In genomic region chr20:1909097-1909496, GRCh38 we compare ENCODE assay signal across 29 cellular contexts. TPM values are rescaled to one million over a fixed set of nuclear protein-coding genes. Genes with fewer than 3 reads are reported as not detected.
"Had no signal": no experiment of that assay in that cellular context is flagged by ENCODE, and none has a peak within 500 bp of the region (broad histone marks: within the 10 kb centered on the region; RNA-seq: fewer than 3 reads in every experiment).

No MANE protein-coding gene starts in this region.

- DNase-seq: activated CD4-positive, alpha-beta T cell treated with anti-CD3 and anti-CD28 coated beads for 48 hours; activated CD4-positive, alpha-beta T cell treated with anti-CD3 and anti-CD28 coated beads, Interleukin-2, amount 50 U/mL, for 48 hours; activated CD8-positive, alpha-beta memory T cell treated with anti-CD3 and anti-CD28 coated beads for 24 hours; activated effector memory CD4-positive, alpha-beta T cell treated with anti-CD3 and anti-CD28 coated beads, Interleukin-2, amount 50 U/mL, for 16 hours; activated naive CD4-positive, alpha-beta T cell treated with anti-CD3 and anti-CD28 coated beads for 36 hours; activated naive CD8-positive, alpha-beta T cell treated with anti-CD3 and anti-CD28 coated beads for 36 hours; adrenal gland; brain microvascular endothelial cell; cortex of kidney; foreskin fibroblast; kidney glomerular epithelial cell; left ventricle myocardium inferior; mucosa of descending colon; psoas muscle; stimulated activated CD4-positive, alpha-beta T cell treated with anti-CD3 and anti-CD28 coated beads, Interleukin-15, amount 100 ng/mL, for 24 hours; stimulated activated CD4-positive, alpha-beta T cell treated with anti-CD3 and anti-CD28 coated beads, Interleukin-2, amount 100 ng/mL, for 24 hours; stimulated activated naive B cell treated with anti-CD40 and anti-IgM and Interleukin-4, amounts not matched to agents 10 μg/mL and 1 μg/mL and 100 μg/mL, for 72 hours; stomach; T-helper 9 cell; tibial artery; upper lobe of right lung; WERI-Rb-1 had no signal

- H3K36me3 Mint-ChIP-seq: activated naive CD8-positive, alpha-beta T cell treated with anti-CD3 and anti-CD28 coated beads for 36 hours had no signal

- H3K27me3 Mint-ChIP-seq: stimulated activated naive B cell treated with anti-CD40 and anti-IgM and Interleukin-4, amounts not matched to agents 10 μg/mL and 1 μg/mL and 100 μg/mL, for 72 hours had no signal

- H3K36me3 ChIP-seq: adrenal gland, brain microvascular endothelial cell, left ventricle myocardium inferior, pancreas, right atrium auricular region, upper lobe of right lung, WERI-Rb-1 had no signal

- H3K27me3 ChIP-seq: adrenal gland, brain microvascular endothelial cell, heart left ventricle, pancreas, right atrium auricular region, stomach, tibial artery, upper lobe of right lung had no signal

- H3K9me3 Mint-ChIP-seq: activated naive CD4-positive, alpha-beta T cell treated with anti-CD3 and anti-CD28 coated beads for 36 hours; activated naive CD8-positive, alpha-beta T cell treated with anti-CD3 and anti-CD28 coated beads for 36 hours; activated T-helper 1 cell treated with anti-CD3 and anti-CD28 coated beads, Interleukin-12 subunit alpha, Interleukin-12 subunit beta, Interleukin-2, Interleukin-4 antibody, amounts not matched to agents 30 ng/mL and 10 ng/mL and 1 ng/mL, durations not matched to agents 14 hours and 24 hours and 36 hours; nephron; stimulated activated naive B cell treated with anti-CD40 and anti-IgM and Interleukin-4, amounts not matched to agents 10 μg/mL and 1 μg/mL and 100 μg/mL, for 72 hours; T-helper 1 cell treated with Interleukin-12 subunit alpha and Interleukin-12 subunit beta and Interleukin-4 antibody, amounts not matched to agents 30 μg/mL and 1 μg/mL, for 36 hours had no signal

- H3K27ac ChIP-seq: adrenal gland, brain microvascular endothelial cell, heart left ventricle, left ventricle myocardium inferior, pancreas, psoas muscle, right atrium auricular region, stomach, tibial artery, upper lobe of right lung, WERI-Rb-1 had no signal

- H3K4me3 ChIP-seq: adrenal gland, heart left ventricle, left ventricle myocardium inferior, lung, mucosa of descending colon, pancreas, psoas muscle, right atrium auricular region, stomach, tibial artery, upper lobe of right lung had no signal

- H3K4me1 ChIP-seq: pancreas, psoas muscle, upper lobe of right lung had no signal

- H3K27ac Mint-ChIP-seq: activated naive CD4-positive, alpha-beta T cell treated with anti-CD3 and anti-CD28 coated beads for 36 hours; activated naive CD8-positive, alpha-beta T cell treated with anti-CD3 and anti-CD28 coated beads for 36 hours; activated T-helper 1 cell treated with anti-CD3 and anti-CD28 coated beads, Interleukin-12 subunit alpha, Interleukin-12 subunit beta, Interleukin-2, Interleukin-4 antibody, amounts not matched to agents 30 ng/mL and 10 ng/mL and 1 ng/mL, durations not matched to agents 14 hours and 24 hours and 36 hours; nephron; stimulated activated naive B cell treated with anti-CD40 and anti-IgM and Interleukin-4, amounts not matched to agents 10 μg/mL and 1 μg/mL and 100 μg/mL, for 72 hours; T-helper 1 cell treated with Interleukin-12 subunit alpha and Interleukin-12 subunit beta and Interleukin-4 antibody, amounts not matched to agents 30 μg/mL and 1 μg/mL, for 36 hours had no signal

- H3K9me3 ChIP-seq: adrenal gland, heart left ventricle, left ventricle myocardium inferior, mucosa of descending colon, pancreas, psoas muscle, right atrium auricular region, stomach, tibial artery, upper lobe of right lung had no signal

- H3K4me3 Mint-ChIP-seq: activated naive CD4-positive, alpha-beta T cell treated with anti-CD3 and anti-CD28 coated beads for 36 hours; activated naive CD8-positive, alpha-beta T cell treated with anti-CD3 and anti-CD28 coated beads for 36 hours; activated T-helper 1 cell treated with anti-CD3 and anti-CD28 coated beads, Interleukin-12 subunit alpha, Interleukin-12 subunit beta, Interleukin-2, Interleukin-4 antibody, amounts not matched to agents 30 ng/mL and 10 ng/mL and 1 ng/mL, durations not matched to agents 14 hours and 24 hours and 36 hours; nephron; stimulated activated naive B cell treated with anti-CD40 and anti-IgM and Interleukin-4, amounts not matched to agents 10 μg/mL and 1 μg/mL and 100 μg/mL, for 72 hours; T-helper 1 cell treated with Interleukin-12 subunit alpha and Interleukin-12 subunit beta and Interleukin-4 antibody, amounts not matched to agents 30 μg/mL and 1 μg/mL, for 36 hours had no signal

RNA-seq across cellular contexts. Expression of gene SIRPA, which starts 13.9 kb away (rescaled TPM):
- total RNA-seq: activated T-helper 1 cell treated with anti-CD3 and anti-CD28 coated beads, Interleukin-12 subunit alpha, Interleukin-12 subunit beta, Interleukin-2, Interleukin-4 antibody, amounts not matched to agents 30 ng/mL and 10 ng/mL and 1 ng/mL, durations not matched to agents 14 hours and 24 hours and 36 hours had no signal
